7 cellular contexts compared by ENCODE assay signal in genomic region chr10:93496322-93497041, GRCh38. TPM values are rescaled to one million over a fixed set of nuclear protein-coding genes. Genes with fewer than 3 reads are reported as not detected.
A peak's percentile ranks its signal among the peaks of the same experiment; 100 is the strongest.
DNase-seq lines count a peak whose midpoint lies in the region; ATAC-seq lines count a peak whose summit lies in the region.

TSS of gene CEP55 (plus strand) at chr10:93496612. CDS start at chr10:93500052, 3,440 bp downstream.

- H3K27ac ChIP-seq in right cardiac atrium (ENCODE audit: low read length), result peak within 1 kb of the TSS; percentile 6
- no peak within 1 kb of the TSS for H3K27ac ChIP-seq in rectal smooth muscle tissue (ENCODE audit: low read depth, low read length)

- H3K36me3 ChIP-seq in rectal smooth muscle tissue (ENCODE audit: control insufficient read depth, insufficient read depth, low read length), result no peaks in the 10 kb centered on the region

- H3K4me3 ChIP-seq in right cardiac atrium (ENCODE audit: low read length) (peak within 1 kb of the TSS; percentile 68), rectal smooth muscle tissue (ENCODE audit: low read length) (peak within 1 kb of the TSS; percentile 97)

- no peaks in the 10 kb centered on the region for H3K4me1 ChIP-seq in right cardiac atrium (ENCODE audit: control insufficient read depth, insufficient read depth, low read length)
- peaks cover 2% of the 10 kb centered on the region for H3K4me1 ChIP-seq in rectal smooth muscle tissue (ENCODE audit: control insufficient read depth, insufficient read depth, low read length)

- ATAC-seq in GM18502 (IDR thresholded peaks at IDR 0.05; ENCODE audit: poor library complexity, unreplicated experiment), result peak; percentile 99
- ATAC-seq in HG02943 (IDR thresholded peaks at IDR 0.05; ENCODE audit: low read depth, unreplicated experiment), result peak; percentile 97
- ATAC-seq in right cardiac atrium, result peak; percentile 100

- intact Hi-C loops in right cardiac atrium (cut with DNase I), result no loop called here

- H3K27me3 ChIP-seq in right cardiac atrium (ENCODE audit: control insufficient read depth, insufficient read depth) (no peaks in the 10 kb centered on the region), rectal smooth muscle tissue (ENCODE audit: control insufficient read depth, insufficient read depth, low read length) (no peaks in the 10 kb centered on the region)

- peak; percentile 24 for DNase-seq in NCI-H187 treated with DMSO at 0.1 percent for 48 hours (lab: John Stamatoyannopoulos, UW)
- peak; percentile 92 to 98 (median 92) for DNase-seq in T-helper 2 cell
- peak; percentile 48 to 96 (median 88) for DNase-seq in anterior cingulate cortex (lab: John Stamatoyannopoulos, UW)
- DNase-seq in right cardiac atrium, result peak; percentile 95 to 98 (median 98)

- H3K9ac ChIP-seq in rectal smooth muscle tissue (ENCODE audit: low read length), result peak within 1 kb of the TSS; percentile 74

- H3K9me3 ChIP-seq in right cardiac atrium (ENCODE audit: control insufficient read depth, low read length), result no peaks in the 10 kb centered on the region

- under 1% methylated on average over 68 of the region's 68 CpGs for WGBS in right cardiac atrium

RNA-seq across cellular contexts. Expression of gene CEP55, which starts in this region (rescaled TPM):
- total RNA-seq in right cardiac atrium, result 1 to 10 TPM in 2 of 4 donors, under 1 TPM in 2; 0.19 to 1.6 (median 0.76) TPM
- polyA plus RNA-seq in right cardiac atrium, result 0.11 TPM

Comparison
In these comparisons a context has a peak if more than half of its experiments do, and no peak if none do; other contexts are left out.
1. DNase-seq: peak in every context shown above with its lines; median percentile 98 in right cardiac atrium; 92 in T-helper 2 cell; 88 in anterior cingulate cortex; 24 in NCI-H187 treated with DMSO at 0.1 percent for 48 hours.